Comparison of ENCODE assay signal across 20 cellular contexts in genomic region chr1:185349556-185349955, GRCh38.
"Had no signal": no experiment of that assay in that cellular context is flagged by ENCODE, and none has a peak within 500 bp of the region (broad histone marks: within the 10 kb centered on the region; RNA-seq: fewer than 3 reads in every experiment).

No MANE protein-coding gene starts in this region.

- H3K27me3 Mint-ChIP-seq: activated naive CD4-positive, alpha-beta T cell treated with anti-CD3 and anti-CD28 coated beads, Interleukin-2, amount 10 ng/mL, durations not matched to agents 7 days and 5 days; activated naive CD8-positive, alpha-beta T cell treated with anti-CD3 and anti-CD28 coated beads, Interleukin-2, amount 50 U/mL, for 24 hours had no signal

- H3K9me3 Mint-ChIP-seq: activated naive CD4-positive, alpha-beta T cell treated with anti-CD3 and anti-CD28 coated beads, Interleukin-2, amount 10 ng/mL, durations not matched to agents 7 days and 5 days; activated naive CD8-positive, alpha-beta T cell treated with anti-CD3 and anti-CD28 coated beads, Interleukin-2, amount 50 U/mL, for 24 hours; activated T-cell treated with anti-CD3 and anti-CD28 coated beads, Interleukin-2, amount 50 U/mL, for 4 hours; neural progenitor cell had no signal

- H3K4me3 ChIP-seq: esophagus muscularis mucosa, neural progenitor cell, psoas muscle, stomach, testis, upper lobe of left lung had no signal

- H3K27ac ChIP-seq: esophagus muscularis mucosa, neural progenitor cell, psoas muscle, stomach, testis, upper lobe of left lung had no signal

- H3K36me3 Mint-ChIP-seq: activated naive CD4-positive, alpha-beta T cell treated with anti-CD3 and anti-CD28 coated beads, Interleukin-2, amount 10 ng/mL, durations not matched to agents 7 days and 5 days; neural progenitor cell had no signal

- H3K27ac Mint-ChIP-seq: activated naive CD4-positive, alpha-beta T cell treated with anti-CD3 and anti-CD28 coated beads, Interleukin-2, amount 10 ng/mL, durations not matched to agents 7 days and 5 days; activated naive CD8-positive, alpha-beta T cell treated with anti-CD3 and anti-CD28 coated beads, Interleukin-2, amount 50 U/mL, for 24 hours; neural progenitor cell had no signal

- H3K27me3 ChIP-seq: esophagus muscularis mucosa, neural progenitor cell, stomach, testis, upper lobe of left lung had no signal

- H3K4me1 ChIP-seq: neural progenitor cell, psoas muscle, stomach, testis, upper lobe of left lung had no signal

- H3K36me3 ChIP-seq: esophagus muscularis mucosa, neural progenitor cell, stomach, upper lobe of left lung had no signal

- H3K9me3 ChIP-seq: esophagus muscularis mucosa, psoas muscle, stomach, testis, upper lobe of left lung had no signal

- ATAC-seq: activated naive CD8-positive, alpha-beta T cell treated with anti-CD3 and anti-CD28 coated beads, Interleukin-2, amount 50 U/mL, for 24 hours; activated T-cell treated with anti-CD3 and anti-CD28 coated beads, Interleukin-2, amount 50 U/mL, for 4 hours; psoas muscle; right cardiac atrium had no signal

- DNase-seq: activated CD4-positive, alpha-beta T cell treated with anti-CD3 and anti-CD28 coated beads, Interleukin-2, amount 50 U/mL, for 1 hour; activated CD8-positive, alpha-beta memory T cell treated with anti-CD3 and anti-CD28 coated beads, Interleukin-2, amount 50 U/mL, for 4 hours; activated naive CD4-positive, alpha-beta T cell treated with anti-CD3 and anti-CD28 coated beads, Interleukin-2, amount 10 ng/mL, durations not matched to agents 7 days and 5 days; activated naive CD8-positive, alpha-beta T cell treated with anti-CD3 and anti-CD28 coated beads, Interleukin-2, amount 50 U/mL, for 24 hours; activated T-cell treated with anti-CD3 and anti-CD28 coated beads, Interleukin-2, amount 50 U/mL, for 4 hours; anterior cingulate cortex; cerebellar nuclear complex; cortex of kidney; effector CD4-positive, alpha-beta T cell; kidney; psoas muscle; right cardiac atrium; stimulated activated CD4-positive, alpha-beta T cell treated with anti-CD3 and anti-CD28 coated beads, Interleukin-2, amount 100 ng/mL, for 48 hours; stomach; T-helper 1 cell; T1000; testis; upper lobe of left lung had no signal

- H3K4me3 Mint-ChIP-seq: activated naive CD4-positive, alpha-beta T cell treated with anti-CD3 and anti-CD28 coated beads, Interleukin-2, amount 10 ng/mL, durations not matched to agents 7 days and 5 days; activated naive CD8-positive, alpha-beta T cell treated with anti-CD3 and anti-CD28 coated beads, Interleukin-2, amount 50 U/mL, for 24 hours; activated T-cell treated with anti-CD3 and anti-CD28 coated beads, Interleukin-2, amount 50 U/mL, for 4 hours; neural progenitor cell had no signal
